Comparison of ENCODE assay signal across 8 cellular contexts in the genomic region with DNA sequence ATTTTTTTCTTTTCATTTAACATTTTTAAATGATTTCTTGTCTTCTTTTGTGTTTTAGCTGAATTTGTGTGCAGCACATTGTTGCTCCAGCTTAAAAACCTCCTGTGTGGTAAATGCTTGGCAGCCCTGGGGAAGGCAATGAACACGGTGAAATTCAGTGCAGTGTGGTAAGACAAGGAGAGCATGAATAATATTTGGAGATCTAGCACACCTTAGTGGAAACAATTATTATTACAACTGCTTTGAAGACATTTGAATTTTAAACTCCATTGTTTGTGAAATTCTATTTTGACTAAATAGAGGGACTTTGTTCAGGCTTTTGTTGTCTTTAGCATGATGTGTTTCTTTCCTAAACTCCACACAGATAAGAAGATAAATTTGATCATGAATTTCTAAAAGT.
DNase-seq lines count a peak whose midpoint lies in the region; ATAC-seq, FAIRE-seq and TF ChIP-seq lines count a peak whose summit lies in the region.

No MANE protein-coding gene starts in this region.

- H3K36me3 ChIP-seq in OCI-LY3 (replicated peaks; ENCODE audit: low read depth, low read length): no peaks in the 10 kb centered on the region

- peak overlapping the region; percentile 45 to 64 (median 56) for H3K27ac Mint-ChIP-seq in nephron
- H3K27ac Mint-ChIP-seq in activated naive CD4-positive, alpha-beta T cell treated with anti-CD3 and anti-CD28 coated beads, Interleukin-2, amount 10 ng/mL, durations not matched to agents 7 days and 5 days: no peak overlapping the region

- no peaks in the 10 kb centered on the region for H3K9me3 ChIP-seq in OCI-LY3 (ENCODE audit: insufficient read depth, low read length)

- H3K79me2 ChIP-seq in OCI-LY3 (ENCODE audit: low read length): no peaks in the 10 kb centered on the region

- H3K4me3 Mint-ChIP-seq in nephron: no peak overlapping the region
- no peak overlapping the region for H3K4me3 Mint-ChIP-seq in activated naive CD4-positive, alpha-beta T cell treated with anti-CD3 and anti-CD28 coated beads, Interleukin-2, amount 10 ng/mL, durations not matched to agents 7 days and 5 days

- peak; percentile 31 for DNase-seq in HT-29 (ENCODE audit: low spot score)
- peak; percentile 42 for DNase-seq in epithelial cell of esophagus (ENCODE audit: low read depth)
- DNase-seq in T-helper 9 cell: no peak
- DNase-seq in activated naive CD4-positive, alpha-beta T cell treated with anti-CD3 and anti-CD28 coated beads, Interleukin-2, amount 10 ng/mL, durations not matched to agents 7 days and 5 days: no peak

- H3K4me1 Mint-ChIP-seq in nephron: peaks cover 17% of the 10 kb centered on the region
- no peaks in the 10 kb centered on the region for H3K4me1 Mint-ChIP-seq in activated naive CD4-positive, alpha-beta T cell treated with anti-CD3 and anti-CD28 coated beads, Interleukin-2, amount 10 ng/mL, durations not matched to agents 7 days and 5 days

- H3K4me3 ChIP-seq in OCI-LY3 (ENCODE audit: low read length) (no peak overlapping the region), epithelial cell of esophagus (ENCODE audit: low read length) (no peak overlapping the region)

- H3K9ac ChIP-seq in OCI-LY3 (ENCODE audit: low read length): no peak overlapping the region

- no peaks in the 10 kb centered on the region for H4K20me1 ChIP-seq in OCI-LY3 (ENCODE audit: insufficient read depth, low read length)

- peaks cover 24% of the 10 kb centered on the region for H3K9me3 Mint-ChIP-seq in nephron
- H3K9me3 Mint-ChIP-seq in activated naive CD4-positive, alpha-beta T cell treated with anti-CD3 and anti-CD28 coated beads, Interleukin-2, amount 10 ng/mL, durations not matched to agents 7 days and 5 days: peaks cover 7% of the 10 kb centered on the region

- TF ChIP-seq CTCF in OCI-LY3 (IDR thresholded peaks at IDR 0.05; ENCODE audit: low read depth, low read length): peak; percentile 39
- TF ChIP-seq CTCF in epithelial cell of esophagus (IDR thresholded peaks at IDR 0.05; ENCODE audit: insufficient read depth, low read depth, low read length, missing control alignments): peak; percentile 36
- peak; percentile 62 to 73 (median 66) for TF ChIP-seq CTCF in nephron (IDR thresholded peaks at IDR 0.05; ENCODE audit: unreplicated experiment in 3 of 3)

- no peaks in the 10 kb centered on the region for H3K27me3 Mint-ChIP-seq in nephron (ENCODE audit: low read depth)
- H3K27me3 Mint-ChIP-seq in activated naive CD4-positive, alpha-beta T cell treated with anti-CD3 and anti-CD28 coated beads, Interleukin-2, amount 10 ng/mL, durations not matched to agents 7 days and 5 days: no peaks in the 10 kb centered on the region

- no peaks in the 10 kb centered on the region for H3K27me3 ChIP-seq in OCI-LY3 (ENCODE audit: low read depth, low read length)

- ATAC-seq in GM19452 (IDR thresholded peaks at IDR 0.05; ENCODE audit: unreplicated experiment): no peak

- CTCF ChIA-PET in activated naive CD4-positive, alpha-beta T cell treated with anti-CD3 and anti-CD28 coated beads, Interleukin-2, amount 10 ng/mL, durations not matched to agents 7 days and 5 days (lab: Charles Lee): no interaction called here

- H3K4me1 ChIP-seq in OCI-LY3 (ENCODE audit: low read length): no peaks in the 10 kb centered on the region

- no peaks in the 10 kb centered on the region for H3K36me3 Mint-ChIP-seq in nephron (ENCODE audit: low read depth)
- no peaks in the 10 kb centered on the region for H3K36me3 Mint-ChIP-seq in activated naive CD4-positive, alpha-beta T cell treated with anti-CD3 and anti-CD28 coated beads, Interleukin-2, amount 10 ng/mL, durations not matched to agents 7 days and 5 days

- no peak overlapping the region for H3K27ac ChIP-seq in OCI-LY3 (ENCODE audit: low read length)

- no peak overlapping the region for H3K4me2 ChIP-seq in OCI-LY3 (ENCODE audit: low read length)

- FAIRE-seq in A204.1 (lab: Jason Lieb, UNC): peak; percentile 95

- H2AFZ ChIP-seq in OCI-LY3 (ENCODE audit: low read depth, low read length): no peak overlapping the region

Comparison
In these comparisons a context has a peak if more than half of its experiments do, and no peak if none do; other contexts are left out.
1. DNase-seq: peak in HT-29 (single experiment) and epithelial cell of esophagus (single experiment); none in T-helper 9 cell (single experiment) and activated naive CD4-positive, alpha-beta T cell treated with anti-CD3 and anti-CD28 coated beads, Interleukin-2, amount 10 ng/mL, durations not matched to agents 7 days and 5 days (single experiment).
2. Peak in every context shown above with its lines, with median percentiles within 50 percentile points of each other: CTCF ChIP-seq.